In genomic region chr13:99305180-99305965, GRCh38 we compare ENCODE assay signal across 15 cellular contexts. TPM values are rescaled to one million over a fixed set of nuclear protein-coding genes. Genes with fewer than 3 reads are reported as not detected.
DNase-seq lines count a peak whose midpoint lies in the region; ATAC-seq, FAIRE-seq and TF ChIP-seq lines count a peak whose summit lies in the region.
"Had no signal": no experiment of that assay in that cellular context is flagged by ENCODE, and none has a peak within 500 bp of the region (broad histone marks: within the 10 kb centered on the region; RNA-seq: fewer than 3 reads in every experiment).

No MANE protein-coding gene starts in this region.

- 57% methylated on average over 13 of the region's 13 CpGs for WGBS in K562 (ENCODE audit: insufficient coverage, low coverage, missing lambda C conversion rate)

- FAIRE-seq in K562 (lab: Jason Lieb, UNC), result no peak

- TF ChIP-seq RAD21 in K562 (CRISPR knock-in tag; conservative IDR thresholded peaks at IDR 0.05 in 1 of 2, IDR thresholded peaks at IDR 0.05 in 1 of 2), result no peak

- CTCF ChIA-PET in K562 (lab: Yijun Ruan, JAX; ENCODE audit: low intra/inter-chr PET ratio), result no interaction called here

- no peaks in the 10 kb centered on the region for H3K9me3 ChIP-seq in CD4-positive, CD25-positive, alpha-beta regulatory T cell (ENCODE audit: control insufficient read depth in 2 of 2, low read length in 2 of 2)
- no peaks in the 10 kb centered on the region for H3K9me3 ChIP-seq in K562 (replicated peaks; ENCODE audit: control insufficient read depth, insufficient read depth, low read depth, low read length)

- no peaks in the 10 kb centered on the region for H3K27me3 Mint-ChIP-seq in CD4-positive, CD25-positive, alpha-beta regulatory T cell
- H3K27me3 Mint-ChIP-seq in naive thymus-derived CD8-positive, alpha-beta T cell, result no peaks in the 10 kb centered on the region

- DNase-seq in CD4-positive, CD25-positive, alpha-beta regulatory T cell, result no peak
- DNase-seq in K562 (ENCODE audit: extremely low read depth in 1 of 4, low spot score in 3 of 4) (peak in 1 of 4 experiments; percentile 34), DMS53 (lab: John Stamatoyannopoulos, UW) (no peak), DMS79 treated with DMSO at 0.1 percent for 48 hours (lab: John Stamatoyannopoulos, UW) (no peak)
- DNase-seq in naive thymus-derived CD8-positive, alpha-beta T cell, result no peak
- DNase-seq: effector CD8-positive, alpha-beta T cell; NCI-H2171; stimulated activated naive CD8-positive, alpha-beta T cell treated with anti-CD3 and anti-CD28 coated beads, Interleukin-15, Interleukin-2, amounts not matched to agents 100 U/mL and 50 U/mL, for 24 hours; SW 1271 had no signal

- ATAC-seq in CD4-positive, CD25-positive, alpha-beta regulatory T cell (ENCODE audit: low read depth in 2 of 2), result no peak
- peak; percentile 20; the same call in 2 of the 3 replicates for ATAC-seq in K562
- ATAC-seq in naive thymus-derived CD8-positive, alpha-beta T cell, result no peak
- no peak for ATAC-seq in HG03565 (IDR thresholded peaks at IDR 0.05; ENCODE audit: unreplicated experiment)
- ATAC-seq in HG02759 (IDR thresholded peaks at IDR 0.05; ENCODE audit: unreplicated experiment), result no peak
- ATAC-seq: left lobe of liver; stimulated activated naive CD8-positive, alpha-beta T cell treated with anti-CD3 and anti-CD28 coated beads, Interleukin-15, Interleukin-2, amounts not matched to agents 100 U/mL and 50 U/mL, for 24 hours had no signal

- no peaks in the 10 kb centered on the region for H3K9me1 ChIP-seq in K562 (ENCODE audit: control insufficient read depth, insufficient read depth, low read length)

- peaks cover 81% of the 10 kb centered on the region for H3K4me1 ChIP-seq in CD4-positive, CD25-positive, alpha-beta regulatory T cell (ENCODE audit: control insufficient read depth, insufficient read depth, low read length, poor library complexity, severe bottlenecking)
- H3K4me1 ChIP-seq in K562 (replicated peaks in 1 of 2; ENCODE audit: control insufficient read depth in 2 of 2, insufficient read depth in 2 of 2, low read length in 2 of 2), result peaks cover 3 to 14% of the 10 kb centered on the region in 2 experiments; a peak in 4 of 5 replicates

- no TSS peak for BruUV-seq in K562 (replicated peaks; lab: Mats Ljungman, UMichigan)

- no peak for TF ChIP-seq POLR2A in K562 (conservative IDR thresholded peaks at IDR 0.05)

- H3K27me3 ChIP-seq in CD4-positive, CD25-positive, alpha-beta regulatory T cell (ENCODE audit: control insufficient read depth, insufficient read depth, low read length), result no peaks in the 10 kb centered on the region
- H3K27me3 ChIP-seq in K562 (ENCODE audit: control insufficient read depth in 2 of 2, insufficient read depth in 2 of 2, low read length in 2 of 2), result no peaks in the 10 kb centered on the region
- H3K27me3 ChIP-seq: BLaER1 treated with 17β-estradiol and CSF1 and Interleukin-3, amounts not matched to agents 10 nM and 100 nM had no signal

- POLR2A ChIA-PET in K562 (lab: Yijun Ruan, JAX), result interaction anchor here (0.6 to 2.1 kb wide), 5 partner anchors 10 to 884 kb away, joined by 3 to 4 read pairs (median 3); no protein-coding TSS in a partner anchor
- POLR2A ChIA-PET in naive thymus-derived CD8-positive, alpha-beta T cell (lab: Charles Lee), result interaction anchor here (1.2 to 2.3 kb wide), 6 partner anchors 13 to 77 kb away, joined by 4 to 10 read pairs (median 6); no protein-coding TSS in a partner anchor

- no peak overlapping the region for H3K9ac ChIP-seq in K562 (ENCODE audit: insufficient read depth in 1 of 2, low read depth in 2 of 2, low read length in 2 of 2)

- H2AFZ ChIP-seq in K562 (ENCODE audit: low read depth, low read length), result no peak overlapping the region

- no peak overlapping the region for H3K4me2 ChIP-seq in K562 (ENCODE audit: insufficient read depth, low read length)

- H3K36me3 Mint-ChIP-seq in CD4-positive, CD25-positive, alpha-beta regulatory T cell, result peaks cover 32% of the 10 kb centered on the region
- peaks cover 0 to 54% (median 13%) of the 10 kb centered on the region in 3 donors for H3K36me3 Mint-ChIP-seq in naive thymus-derived CD8-positive, alpha-beta T cell

- TF ChIP-seq CTCF in GM12875 (IDR thresholded peaks at IDR 0.05; ENCODE audit: borderline replicate concordance, insufficient read depth, low read depth, low read length) (no peak), K562 (IDR thresholded peaks at IDR 0.05 in 2 of 3, conservative IDR thresholded peaks at IDR 0.05 in 1 of 3; ENCODE audit: insufficient read depth in 2 of 3, low read depth in 1 of 3, low read length in 3 of 3) (no peak)

- peak overlapping the region; percentile 80 to 98 (median 94) for H3K27ac Mint-ChIP-seq in CD4-positive, CD25-positive, alpha-beta regulatory T cell
- H3K27ac Mint-ChIP-seq in naive thymus-derived CD8-positive, alpha-beta T cell, result peak overlapping the region; percentile 57 to 94 (median 82)

- no peaks in the 10 kb centered on the region for H3K9me3 Mint-ChIP-seq in CD4-positive, CD25-positive, alpha-beta regulatory T cell
- H3K9me3 Mint-ChIP-seq in naive thymus-derived CD8-positive, alpha-beta T cell, result no peaks in the 10 kb centered on the region

- TF ChIP-seq EP300 in K562 (IDR thresholded peaks at IDR 0.05; ENCODE audit: low read length), result no peak

- peak overlapping the region; percentile 92 to 93 (median 93) for H3K4me3 Mint-ChIP-seq in CD4-positive, CD25-positive, alpha-beta regulatory T cell
- H3K4me3 Mint-ChIP-seq in naive thymus-derived CD8-positive, alpha-beta T cell, result peak overlapping the region; percentile 68 to 96 (median 86)

- no peaks in the 10 kb centered on the region for H4K20me1 ChIP-seq in K562 (replicated peaks; ENCODE audit: control insufficient read depth, insufficient read depth, low read length)

- H3K4me3 ChIP-seq in CD4-positive, CD25-positive, alpha-beta regulatory T cell (ENCODE audit: low read depth, low read length), result peak overlapping the region; percentile 96
- H3K4me3 ChIP-seq in GM12875 (ENCODE audit: low read depth, low read length), result peak overlapping the region; percentile 57
- H3K4me3 ChIP-seq in K562, result no peak overlapping the region

- H3K36me3 ChIP-seq in CD4-positive, CD25-positive, alpha-beta regulatory T cell (ENCODE audit: control insufficient read depth, insufficient read depth, low read length), result peaks cover 23% of the 10 kb centered on the region
- peaks cover 18% of the 10 kb centered on the region; the same call in 2 of the 3 replicates for H3K36me3 ChIP-seq in K562 (ENCODE audit: control insufficient read depth, insufficient read depth, low read length)

- in situ Hi-C loops in K562 (cut with MboI), result no loop called here

- peaks cover 44% of the 10 kb centered on the region for H3K79me2 ChIP-seq in K562 (ENCODE audit: control insufficient read depth, insufficient read depth, low read length)

- H3K4me1 Mint-ChIP-seq in CD4-positive, CD25-positive, alpha-beta regulatory T cell, result peaks cover 27 to 83% (median 63%) of the 10 kb centered on the region in 4 donors
- peaks cover 27 to 86% (median 80%) of the 10 kb centered on the region in 4 donors for H3K4me1 Mint-ChIP-seq in naive thymus-derived CD8-positive, alpha-beta T cell

- intact Hi-C loops in K562 (cut with micrococcal nuclease), result no loop called here

- H3K27ac ChIP-seq in CD4-positive, CD25-positive, alpha-beta regulatory T cell (ENCODE audit: insufficient read depth, low read length, poor library complexity, severe bottlenecking), result peak overlapping the region; percentile 81
- H3K27ac ChIP-seq in K562 (ENCODE audit: extremely low read depth, low read depth, low read length), result no peak overlapping the region; the same call in 2 of the 3 replicates

RNA-seq across cellular contexts. Expression of gene GPR183, which starts 1.8 kb away (rescaled TPM):
- 206 TPM for total RNA-seq in CD4-positive, CD25-positive, alpha-beta regulatory T cell
- 100 to 1,000 TPM; 262 to 418 (median 324) TPM for polyA plus RNA-seq in CD4-positive, CD25-positive, alpha-beta regulatory T cell
- total RNA-seq in K562 (2011; cell fraction: chromatin; rRNA removed; ENCODE audit: low replicate concordance), result 3.6 and 4.7 TPM in 2 replicates
- 2.6 and 4.0 TPM in 2 replicates for total RNA-seq in K562 (2011; cell fraction: nucleolus; rRNA removed)
- total RNA-seq in K562 (2011; cell fraction: nucleoplasm; rRNA removed), result 4.1 and 5.4 TPM in 2 replicates
- total RNA-seq in K562 (2014; rRNA removed) (1.3 and 1.6 TPM in 2 replicates), K562 (2014; rRNA removed; fragmentation: Illumina TruSeq; extraction: Trizol) (2.9 and 3.5 TPM in 2 replicates), K562 (2015; rRNA removed; fragmentation: Illumina TruSeq; extraction: Trizol) (9.3 and 10.0 TPM in 2 replicates), K562 (2021) (2.3 TPM in 2 replicates)
- polyA plus RNA-seq in K562 (2011; rRNA removed) (2.6 and 9.4 TPM in 2 replicates), K562 (2014; fragmentation: Illumina TruSeq; extraction: Trizol) (3.6 and 3.7 TPM in 2 replicates), K562 (2014; fragmentation: Nextera tagmentation; extraction: Ambion mirVana) (10 to 100 TPM in 1 of 2 experiments, 1 to 10 TPM in 1; 6.9 to 10.2 TPM), K562 (2014; rRNA removed) (1.9 and 2.5 TPM in 2 replicates)
- polyA plus RNA-seq in K562 (2011; cell fraction: cytosol; rRNA removed), result 1.7 and 5.1 TPM in 2 replicates
- polyA plus RNA-seq in K562 (2011; cell fraction: nucleus; rRNA removed), result 0.97 and 2.6 TPM in 2 replicates
- polyA plus RNA-seq in K562 (2012), result 3.7 and 8.1 TPM in 2 replicates
- polyA minus RNA-seq in K562 (2011; rRNA and poly(A)+ RNA removed), result 2.0 and 6.3 TPM in 2 replicates
- polyA minus RNA-seq in K562 (2011; cell fraction: cytosol; rRNA and poly(A)+ RNA removed), result 2.6 TPM in 1 of 2 replicates, not detected in the other
- 0.78 and 0.81 TPM in 2 replicates for polyA minus RNA-seq in K562 (2011; cell fraction: nucleus; rRNA and poly(A)+ RNA removed)
- total RNA-seq in naive thymus-derived CD8-positive, alpha-beta T cell, result 10 to 100 TPM in 1 of 2 experiments, 1 to 10 TPM in 1; 8.4 to 10.4 TPM
- polyA plus RNA-seq in naive thymus-derived CD8-positive, alpha-beta T cell, result 10 to 100 TPM in 2 of 3 donors, 1 to 10 TPM in 1; 9.2 to 35.5 (median 13.1) TPM

RNA-seq across cellular contexts. Expression of gene GPR18, which starts 47.2 kb away (rescaled TPM):
- total RNA-seq in CD4-positive, CD25-positive, alpha-beta regulatory T cell, result 8.6 TPM
- 10 to 100 TPM in 2 of 4 donors, 1 to 10 TPM in 2; 6.1 to 22.6 (median 10.5) TPM for polyA plus RNA-seq in CD4-positive, CD25-positive, alpha-beta regulatory T cell
- not detected in 2 replicates for total RNA-seq in K562 (2011; cell fraction: chromatin; rRNA removed; ENCODE audit: low replicate concordance)
- total RNA-seq in K562 (2011; cell fraction: nucleolus; rRNA removed), result not detected in 2 replicates
- total RNA-seq in K562 (2011; cell fraction: nucleoplasm; rRNA removed), result not detected in 2 replicates
- total RNA-seq in K562 (2014; rRNA removed), result not detected in 2 replicates
- total RNA-seq in K562 (2014; rRNA removed; fragmentation: Illumina TruSeq; extraction: Trizol), result not detected in 2 replicates
- not detected in 2 replicates for total RNA-seq in K562 (2015; rRNA removed; fragmentation: Illumina TruSeq; extraction: Trizol)
- total RNA-seq in K562 (2021), result not detected in 2 replicates
- not detected in 2 replicates for polyA plus RNA-seq in K562 (2011; rRNA removed)
- polyA plus RNA-seq in K562 (2011; cell fraction: cytosol; rRNA removed), result not detected in 2 replicates
- polyA plus RNA-seq in K562 (2011; cell fraction: nucleus; rRNA removed), result not detected in 2 replicates
- polyA plus RNA-seq in K562 (2012), result 0.08 and 0.13 TPM in 2 replicates
- polyA plus RNA-seq in K562 (2014; fragmentation: Illumina TruSeq; extraction: Trizol), result not detected in 2 replicates
- under 1 TPM in 1 of 2 experiments, not detected in 1; 0.75 TPM for polyA plus RNA-seq in K562 (2014; fragmentation: Nextera tagmentation; extraction: Ambion mirVana)
- not detected in 2 replicates for polyA plus RNA-seq in K562 (2014; rRNA removed)
- polyA minus RNA-seq in K562 (2011; rRNA and poly(A)+ RNA removed), result not detected in 2 replicates
- not detected in 2 replicates for polyA minus RNA-seq in K562 (2011; cell fraction: cytosol; rRNA and poly(A)+ RNA removed)
- not detected in 2 replicates for polyA minus RNA-seq in K562 (2011; cell fraction: nucleus; rRNA and poly(A)+ RNA removed)
- total RNA-seq in naive thymus-derived CD8-positive, alpha-beta T cell, result 10 to 100 TPM; 31.1 to 31.3 TPM
- polyA plus RNA-seq in naive thymus-derived CD8-positive, alpha-beta T cell, result 10 to 100 TPM; 22.2 to 37.0 (median 26.1) TPM
- total RNA-seq: osteocyte had no signal

Comparison
In these comparisons a context has a peak if more than half of its experiments do, and no peak if none do; other contexts are left out.
1. RNA of gene GPR183, which starts 1.8 kb away (total RNA-seq): 206 TPM in CD4-positive, CD25-positive, alpha-beta regulatory T cell (single experiment); 8.4 to 10.4 TPM in naive thymus-derived CD8-positive, alpha-beta T cell and 1.3 to 10.0 TPM in K562; every median in the first group is over 10 times any median in the second.